Comparison of ENCODE assay signal across 22 cellular contexts in the genomic region with DNA sequence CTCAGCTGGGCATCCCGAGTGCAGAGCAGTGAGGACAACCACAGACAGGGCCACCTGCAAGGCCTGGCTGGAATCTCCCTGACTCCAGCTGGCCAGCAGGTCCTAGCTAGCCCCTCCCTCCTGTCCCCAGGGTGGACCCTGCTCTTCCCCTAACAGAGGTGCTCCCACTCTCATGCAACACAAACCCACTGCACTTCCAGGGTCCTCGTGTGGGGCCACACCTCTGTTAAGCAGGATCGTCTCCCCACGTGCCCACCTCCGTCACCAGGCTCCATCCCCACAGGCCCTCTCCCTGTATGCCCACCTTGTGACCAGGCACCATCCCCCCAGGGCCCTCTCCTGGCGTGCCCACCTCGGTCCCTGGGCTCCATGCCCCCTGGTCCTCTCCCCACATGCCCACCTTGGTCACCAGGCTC. TPM values are rescaled to one million over a fixed set of nuclear protein-coding genes. Genes with fewer than 3 reads are reported as not detected.
A peak's percentile ranks its signal among the peaks of the same experiment; 100 is the strongest.
DNase-seq lines count a peak whose midpoint lies in the region; ATAC-seq, FAIRE-seq and TF ChIP-seq lines count a peak whose summit lies in the region.
"Had no signal": no experiment of that assay in that cellular context is flagged by ENCODE, and none has a peak within 500 bp of the region (broad histone marks: within the 10 kb centered on the region; RNA-seq: fewer than 3 reads in every experiment).

No MANE protein-coding gene starts in this region.

- H2AK5ac ChIP-seq in IMR-90 (ENCODE audit: low read depth, low read length): no peak overlapping the region
- H2AK5ac ChIP-seq in H1 (ENCODE audit: low read depth, low read length): no peak overlapping the region
- H2AK5ac ChIP-seq in trophoblast cell (ENCODE audit: low read length): no peak overlapping the region

- no peaks in the 10 kb centered on the region; the same call in 1 of the 2 replicates for H3K23me2 ChIP-seq in H1 (ENCODE audit: low read depth, low read length)

- H3K18ac ChIP-seq in IMR-90 (ENCODE audit: low read depth, low read length) (no peak overlapping the region), H1 (ENCODE audit: extremely low read depth, low read length) (no peak overlapping the region), trophoblast cell (ENCODE audit: low read length) (peak overlapping the region; percentile 52)

- H3K27me3 Mint-ChIP-seq in activated CD4-positive, alpha-beta memory T cell treated with anti-CD3 and anti-CD28 coated beads, Interleukin-2, amount 10 ng/mL, durations not matched to agents 7 days and 5 days: no peaks in the 10 kb centered on the region
- H3K27me3 Mint-ChIP-seq: CD4-positive, CD25-positive, alpha-beta regulatory T cell had no signal

- H3K56ac ChIP-seq in IMR-90 (ENCODE audit: extremely low read depth, insufficient read depth, low read length): no peak overlapping the region
- no peak overlapping the region for H3K56ac ChIP-seq in H1 (replicated peaks; ENCODE audit: insufficient read length, low read depth, low read length)

- no peak overlapping the region for H3K27ac Mint-ChIP-seq in activated CD4-positive, alpha-beta memory T cell treated with anti-CD3 and anti-CD28 coated beads, Interleukin-2, amount 10 ng/mL, durations not matched to agents 7 days and 5 days

- H2BK12ac ChIP-seq in H1 (ENCODE audit: low read depth, low read length) (no peak overlapping the region), trophoblast cell (ENCODE audit: low read length) (no peak overlapping the region)

- no peak overlapping the region for H2BK20ac ChIP-seq in IMR-90 (ENCODE audit: low read depth, low read length)
- H2BK20ac ChIP-seq in H1 (ENCODE audit: low read length): no peak overlapping the region

- peak overlapping the region; percentile 75 for H2AK9ac ChIP-seq in IMR-90 (replicated peaks; ENCODE audit: low read depth, low read length, poor library complexity)

- TF ChIP-seq EP300 in H1 (IDR thresholded peaks at IDR 0.05; ENCODE audit: borderline replicate concordance in 1 of 2, low read depth in 2 of 2, low read length in 2 of 2): no peak

- H3K27me3 ChIP-seq in H7 (ENCODE audit: control insufficient read depth, insufficient read depth, low read length) (no peaks in the 10 kb centered on the region), IMR-90 (ENCODE audit: control insufficient read depth, insufficient read depth, low read length) (no peaks in the 10 kb centered on the region), H1 (replicated peaks in 1 of 4; ENCODE audit: control insufficient read depth in 3 of 4, extremely low read depth in 1 of 4, insufficient read depth in 3 of 4, low read length in 3 of 4) (no peaks in the 10 kb centered on the region), trophoblast cell (ENCODE audit: insufficient read depth, low read length) (no peaks in the 10 kb centered on the region)
- H3K27me3 ChIP-seq: BLaER1 had no signal

- no peak for TF ChIP-seq RAD21 in IMR-90 (IDR thresholded peaks at IDR 0.05; ENCODE audit: low read length)
- no peak for TF ChIP-seq RAD21 in H1 (IDR thresholded peaks at IDR 0.05 in 1 of 2, conservative IDR thresholded peaks at IDR 0.05 in 1 of 2; ENCODE audit: low read depth in 2 of 2, low read length in 2 of 2)

- H2AFZ ChIP-seq in IMR-90 (replicated peaks; ENCODE audit: low read length, poor library complexity) (no peak overlapping the region), H1 (ENCODE audit: low read length) (no peak overlapping the region), trophoblast cell (ENCODE audit: insufficient read depth, low read length, poor library complexity) (no peak overlapping the region)
- H2AFZ ChIP-seq: PC-9 had no signal

- no peak overlapping the region for H2BK120ac ChIP-seq in IMR-90 (ENCODE audit: low read depth, low read length)
- no peak overlapping the region for H2BK120ac ChIP-seq in H1 (replicated peaks; ENCODE audit: low read depth, low read length)
- H2BK120ac ChIP-seq in trophoblast cell (ENCODE audit: insufficient read depth, low read length, poor library complexity): no peak overlapping the region

- POLR2A ChIA-PET in IMR-90 (lab: Charles Lee; ENCODE audit: unreplicated experiment) (no interaction called here), H1 (lab: Charles Lee; ENCODE audit: partially characterized antibody) (interaction anchor here (1.0 to 1.5 kb wide), 3 partner anchors 16 to 133 kb away, joined by 3 to 5 read pairs (median 3); no protein-coding TSS in a partner anchor)
- POLR2A ChIA-PET in activated CD4-positive, alpha-beta memory T cell treated with anti-CD3 and anti-CD28 coated beads, Interleukin-2, amount 10 ng/mL, durations not matched to agents 7 days and 5 days (lab: Charles Lee): no interaction called here

- TF ChIP-seq CTCF in IMR-90 (conservative IDR thresholded peaks at IDR 0.05; ENCODE audit: low read depth, low read length) (no peak), H1 (IDR thresholded peaks at IDR 0.05; ENCODE audit: control extremely low read depth in 1 of 3, insufficient read depth in 1 of 3, low read depth in 1 of 3, low read length in 3 of 3) (no peak)

- H4K5ac ChIP-seq in IMR-90 (ENCODE audit: low read depth, low read length) (no peak overlapping the region), H1 (ENCODE audit: insufficient read length, low read depth, low read length) (no peak overlapping the region)

- H3K79me2 ChIP-seq in H1 (ENCODE audit: control insufficient read depth in 1 of 2, insufficient read depth in 2 of 2, low read length in 2 of 2) (peaks cover 23 to 99% of the 10 kb centered on the region in 2 experiments), trophoblast cell (ENCODE audit: control insufficient read depth, insufficient read depth, low read length, poor library complexity) (peaks cover 38% of the 10 kb centered on the region)

- H3K9me3 ChIP-seq in IMR-90 (ENCODE audit: control insufficient read depth, insufficient read depth, low read length): no peaks in the 10 kb centered on the region
- no peaks in the 10 kb centered on the region for H3K9me3 ChIP-seq in H1 (ENCODE audit: insufficient read depth in 2 of 2, low read depth in 1 of 2, low read length in 1 of 2)
- H3K9me3 ChIP-seq in trophoblast cell (ENCODE audit: insufficient read depth, low read depth, low read length): peaks cover 2% of the 10 kb centered on the region
- H3K9me3 ChIP-seq: BLaER1 had no signal

- CTCF ChIA-PET in IMR-90 (lab: Yijun Ruan, JAX): no interaction called here
- CTCF ChIA-PET in H1 (lab: Charles Lee; ENCODE audit: partially characterized antibody): interaction anchor here (0.5 to 2.3 kb wide), 7 partner anchors 13 to 81 kb away, joined by 3 to 12 read pairs (median 4); no protein-coding TSS in a partner anchor
- CTCF ChIA-PET in activated CD4-positive, alpha-beta memory T cell treated with anti-CD3 and anti-CD28 coated beads, Interleukin-2, amount 10 ng/mL, durations not matched to agents 7 days and 5 days (lab: Charles Lee): interaction anchor here (0.6 kb wide), 1 partner anchor 88 kb away, joined by 3 read pairs; no protein-coding TSS in a partner anchor

- H2BK5ac ChIP-seq in IMR-90 (ENCODE audit: low read depth, low read length, poor library complexity, severe bottlenecking): no peak overlapping the region
- peak overlapping the region; percentile 60; the same call in 1 of the 2 replicates for H2BK5ac ChIP-seq in H1 (ENCODE audit: low read depth, low read length)
- H2BK5ac ChIP-seq in trophoblast cell (ENCODE audit: low read depth, low read length, poor library complexity): no peak overlapping the region

- H3K4me3 ChIP-seq in H7 (ENCODE audit: insufficient read depth, low read depth, low read length) (no peak overlapping the region), IMR-90 (ENCODE audit: insufficient read depth, low read depth, low read length) (no peak overlapping the region), H1 (ENCODE audit: extremely low read depth in 1 of 4, insufficient read depth in 2 of 4, low read depth in 3 of 4, low read length in 4 of 4) (no peak overlapping the region), trophoblast cell (ENCODE audit: low read depth, low read length) (peak overlapping the region; percentile 21)
- H3K4me3 ChIP-seq: BLaER1, PC-9 had no signal

- no peak overlapping the region for H3K4me2 ChIP-seq in IMR-90 (ENCODE audit: low read depth, low read length)
- no peak overlapping the region for H3K4me2 ChIP-seq in H1 (ENCODE audit: insufficient read depth in 1 of 2, low read depth in 2 of 2, low read length in 2 of 2)
- H3K4me2 ChIP-seq in trophoblast cell (ENCODE audit: low read length): no peak overlapping the region
- H3K4me2 ChIP-seq: PC-9 had no signal

- no peaks in the 10 kb centered on the region for H3K36me3 Mint-ChIP-seq in activated CD4-positive, alpha-beta memory T cell treated with anti-CD3 and anti-CD28 coated beads, Interleukin-2, amount 10 ng/mL, durations not matched to agents 7 days and 5 days (ENCODE audit: low read depth)

- H3K4me3 Mint-ChIP-seq in activated CD4-positive, alpha-beta memory T cell treated with anti-CD3 and anti-CD28 coated beads, Interleukin-2, amount 10 ng/mL, durations not matched to agents 7 days and 5 days: no peak overlapping the region
- H3K4me3 Mint-ChIP-seq: CD4-positive, CD25-positive, alpha-beta regulatory T cell; H9 had no signal

- dilution Hi-C loops in IMR-90 (cut with HindIII; ENCODE audit: low sequenced_read_pairs, unreplicated experiment): no loop called here

- ATAC-seq in IMR-90 (ENCODE audit: low read depth): no peak

- in situ Hi-C loops in IMR-90 (cut with MboI; ENCODE audit: low sequenced_read_pairs): no loop called here

- H3K9ac ChIP-seq in IMR-90 (ENCODE audit: low read depth, low read length): no peak overlapping the region
- H3K9ac ChIP-seq in H1 (replicated peaks in 1 of 4; ENCODE audit: extremely low read depth in 1 of 4, low read depth in 3 of 4, low read length in 3 of 4): no peak overlapping the region
- H3K9ac ChIP-seq in trophoblast cell (ENCODE audit: low read length): no peak overlapping the region
- H3K9ac ChIP-seq: BLaER1 had no signal

- peaks cover 38 to 83% of the 10 kb centered on the region in 2 experiments for H3K79me1 ChIP-seq in IMR-90 (ENCODE audit: low read depth in 1 of 2, low read length in 2 of 2)
- peaks cover 35% of the 10 kb centered on the region for H3K79me1 ChIP-seq in H1 (ENCODE audit: low read depth, low read length)
- peaks cover 3% of the 10 kb centered on the region for H3K79me1 ChIP-seq in trophoblast cell (ENCODE audit: low read length)

- peaks cover 5% of the 10 kb centered on the region for H3K4me1 Mint-ChIP-seq in activated CD4-positive, alpha-beta memory T cell treated with anti-CD3 and anti-CD28 coated beads, Interleukin-2, amount 10 ng/mL, durations not matched to agents 7 days and 5 days

- H3K36me3 ChIP-seq in H7 (replicated peaks; ENCODE audit: control insufficient read depth, insufficient read depth, low read length) (no peaks in the 10 kb centered on the region), IMR-90 (ENCODE audit: control insufficient read depth, insufficient read depth, low read length) (no peaks in the 10 kb centered on the region; the same call in 1 of the 2 replicates), H1 (ENCODE audit: control insufficient read depth in 2 of 4, insufficient read depth in 4 of 4, low read length in 3 of 4) (peaks cover 0 to under 1% (median under 1%) of the 10 kb centered on the region in 4 experiments; a peak in 2 of 8 replicates), trophoblast cell (ENCODE audit: control insufficient read depth in 1 of 2, insufficient read depth in 2 of 2, low read length in 2 of 2) (peaks cover 15 to 17% of the 10 kb centered on the region in 2 experiments)

- no TSS peak for BruUV-seq in IMR-90 (replicated peaks; lab: Mats Ljungman, UMichigan)

- peaks cover 23% of the 10 kb centered on the region for H3K9me1 ChIP-seq in IMR-90 (ENCODE audit: insufficient read depth, low read length)

- H3K23ac ChIP-seq in IMR-90 (ENCODE audit: low read depth, low read length) (no peak overlapping the region), H1 (ENCODE audit: insufficient read length) (no peak overlapping the region), trophoblast cell (ENCODE audit: low read length) (peak overlapping the region; percentile 13)

- H3K4me1 ChIP-seq in IMR-90 (ENCODE audit: control insufficient read depth, insufficient read depth, low read length): peaks cover 7% of the 10 kb centered on the region; the same call in 1 of the 2 replicates
- peaks cover 0 to 16% (median 8%) of the 10 kb centered on the region in 4 experiments; a peak in 3 of 7 replicates for H3K4me1 ChIP-seq in H1 (replicated peaks in 1 of 4; ENCODE audit: control insufficient read depth in 3 of 4, insufficient read depth in 4 of 4, low read length in 3 of 4)
- H3K4me1 ChIP-seq in trophoblast cell (ENCODE audit: control insufficient read depth in 1 of 2, insufficient read depth in 2 of 2, low read length in 2 of 2): peaks cover 5 to 9% of the 10 kb centered on the region in 2 experiments

- no peaks in the 10 kb centered on the region for H3K9me3 Mint-ChIP-seq in activated CD4-positive, alpha-beta memory T cell treated with anti-CD3 and anti-CD28 coated beads, Interleukin-2, amount 10 ng/mL, durations not matched to agents 7 days and 5 days
- H3K9me3 Mint-ChIP-seq: CD4-positive, CD25-positive, alpha-beta regulatory T cell; H9 had no signal

- H3K4ac ChIP-seq in IMR-90 (ENCODE audit: low read depth, low read length): no peak overlapping the region
- no peak overlapping the region for H3K4ac ChIP-seq in H1 (replicated peaks; ENCODE audit: insufficient read length, low read depth, low read length)
- H3K4ac ChIP-seq in trophoblast cell (ENCODE audit: low read depth, low read length): peak overlapping the region; percentile 85

- no peak for TF ChIP-seq POLR2A in IMR-90 (IDR thresholded peaks at IDR 0.05; ENCODE audit: low read depth, low read length)
- TF ChIP-seq POLR2A in H1 (IDR thresholded peaks at IDR 0.05; ENCODE audit: control extremely low read depth in 1 of 2, low read depth in 2 of 2, low read length in 2 of 2): no peak

- H4K8ac ChIP-seq in IMR-90 (ENCODE audit: low read depth in 2 of 2, low read length in 2 of 2) (no peak overlapping the region), H1 (ENCODE audit: extremely low read depth, insufficient read depth, low read length) (no peak overlapping the region; the same call in 1 of the 2 replicates), trophoblast cell (ENCODE audit: low read depth, low read length) (no peak overlapping the region)

- H2BK15ac ChIP-seq in IMR-90 (ENCODE audit: low read depth, low read length) (no peak overlapping the region), H1 (ENCODE audit: low read length) (no peak overlapping the region)

- H3K27ac ChIP-seq in IMR-90 (ENCODE audit: insufficient read depth, low read length) (no peak overlapping the region), H1 (ENCODE audit: low read depth, low read length) (no peak overlapping the region), trophoblast cell (ENCODE audit: low read depth, low read length) (no peak overlapping the region)
- H3K27ac ChIP-seq: BLaER1, HL-60, PC-9 had no signal

- H4K20me1 ChIP-seq in IMR-90 (ENCODE audit: insufficient read depth, low read length) (peaks cover 76% of the 10 kb centered on the region), H1 (replicated peaks in 1 of 2; ENCODE audit: control insufficient read depth in 1 of 2, insufficient read depth in 2 of 2, low read length in 2 of 2) (peaks cover 27 to 47% of the 10 kb centered on the region in 2 experiments)

- FAIRE-seq in H1 (lab: Jason Lieb, UNC): no peak
- FAIRE-seq: A204.1 had no signal

- WGBS in IMR-90 (ENCODE audit: extremely low coverage in 2 of 2, insufficient read length in 1 of 2), 2 experiments: 86% methylated on average over 5 of the region's 7 CpGs; no CpG with 5 or more reads in 1 of the 2 experiments
- 79% methylated on average over 6 of the region's 7 CpGs; no CpG with 5 or more reads in 1 of the 2 experiments for WGBS in H1 (ENCODE audit: extremely low coverage in 1 of 2, insufficient coverage in 1 of 2, insufficient read length in 1 of 2, insufficient replicate concordance in 2 of 2, low coverage in 1 of 2, low lambda C conversion rate in 2 of 2, missing lambda C conversion rate in 1 of 2), 2 experiments
- no CpG with 5 or more reads among the region's 7 CpGs for WGBS in trophoblast cell (ENCODE audit: extremely low coverage, insufficient coverage, insufficient read length)

- H4K91ac ChIP-seq in IMR-90 (ENCODE audit: insufficient read depth, low read depth, low read length): no peak overlapping the region
- no peak overlapping the region for H4K91ac ChIP-seq in H1 (replicated peaks; ENCODE audit: insufficient read length, low read length)
- H4K91ac ChIP-seq in trophoblast cell (ENCODE audit: low read depth, low read length): no peak overlapping the region

- peak; percentile 29 for DNase-seq in H7
- no peak for DNase-seq in IMR-90
- DNase-seq in H1 (ENCODE audit: low read depth in 1 of 2, low spot score in 2 of 2): no peak
- no peak for DNase-seq in trophoblast cell
- no peak for DNase-seq in SHP77 treated with DMSO at 0.1 percent for 48 hours (lab: John Stamatoyannopoulos, UW)
- no peak for DNase-seq in NCI-H2081 (lab: John Stamatoyannopoulos, UW)
- no peak for DNase-seq in NCI-H187 treated with DMSO at 0.1 percent for 48 hours (lab: John Stamatoyannopoulos, UW)
- no peak for DNase-seq in activated CD4-positive, alpha-beta memory T cell treated with anti-CD3 and anti-CD28 coated beads, Interleukin-2, amount 10 ng/mL, durations not matched to agents 7 days and 5 days
- DNase-seq: CD4-positive, CD25-positive, alpha-beta regulatory T cell; H9; Kasumi-1; NCI-H1092 treated with DMSO at 0.1 percent for 48 hours; NCI-H1436; NCI-H187; NCI-H2107; NCI-H524; NCI-H774; PC-9; RPMI8226 had no signal

- intact Hi-C loops in IMR-90 (cut with micrococcal nuclease): no loop called here

- no peak overlapping the region for H4K12ac ChIP-seq in trophoblast cell (ENCODE audit: low read depth, low read length)

- H3K14ac ChIP-seq in IMR-90 (replicated peaks; ENCODE audit: low read depth, low read length) (no peak overlapping the region), H1 (ENCODE audit: insufficient read length) (no peak overlapping the region), trophoblast cell (ENCODE audit: low read length) (no peak overlapping the region)

RNA-seq across cellular contexts. Expression of gene TAF4, which starts 17.3 kb away (rescaled TPM):
- 5.2 and 8.0 TPM in 2 replicates for total RNA-seq in H7 (2014; rRNA removed; shearing (Covaris generic))
- total RNA-seq in IMR-90 (2012; rRNA removed): 1.4 and 1.7 TPM in 2 replicates
- 4.9 and 5.1 TPM in 2 replicates for polyA plus RNA-seq in IMR-90 (2012; rRNA removed)
- 4.7 and 9.8 TPM in 2 replicates for polyA plus RNA-seq in IMR-90 (2012; cell fraction: cytosol; rRNA removed)
- 15.8 and 40.0 TPM in 2 replicates for polyA plus RNA-seq in IMR-90 (2012; cell fraction: nucleus; rRNA removed; ENCODE audit: low replicate concordance)
- 30.1 and 33.0 TPM in 2 replicates for total RNA-seq in H1 (2021; fragmentation: NEBNext Ultra II Directional; extraction: Animal tissue kit (Norgen Biotek cat#: 25700))
- 16.0 and 25.8 TPM in 2 replicates for polyA plus RNA-seq in H1 (2011; rRNA removed)
- 12.2 TPM for polyA plus RNA-seq in H1 (2011; cell fraction: cytosol; rRNA removed)
- 17.4 TPM for polyA plus RNA-seq in H1 (2011; cell fraction: nucleus; rRNA removed)
- polyA plus RNA-seq in H1 (2012, experiment 1 of 2): 17.8 to 35.7 TPM (median 25.0 TPM) in 4 replicates
- 9.2 TPM for polyA plus RNA-seq in H1 (2012, experiment 2 of 2)
- polyA plus RNA-seq in H1 (2013, experiment 1 of 2): 24.0 TPM
- polyA plus RNA-seq in H1 (2013, experiment 2 of 2): 19.7 TPM
- 4.3 and 4.6 TPM in 2 replicates for polyA minus RNA-seq in H1 (2011; rRNA and poly(A)+ RNA removed)
- polyA minus RNA-seq in H1 (2011; cell fraction: cytosol; rRNA and poly(A)+ RNA removed): 34.5 TPM
- polyA minus RNA-seq in H1 (2011; cell fraction: nucleus; rRNA and poly(A)+ RNA removed): 16.3 TPM
- 49.8 TPM in 2 replicates for polyA plus RNA-seq in trophoblast cell (2013)
- total RNA-seq in activated CD4-positive, alpha-beta memory T cell treated with anti-CD3 and anti-CD28 coated beads, Interleukin-2, amount 10 ng/mL, durations not matched to agents 7 days and 5 days: 10 to 100 TPM; 18.0 to 20.0 TPM
